In the genomic region with DNA sequence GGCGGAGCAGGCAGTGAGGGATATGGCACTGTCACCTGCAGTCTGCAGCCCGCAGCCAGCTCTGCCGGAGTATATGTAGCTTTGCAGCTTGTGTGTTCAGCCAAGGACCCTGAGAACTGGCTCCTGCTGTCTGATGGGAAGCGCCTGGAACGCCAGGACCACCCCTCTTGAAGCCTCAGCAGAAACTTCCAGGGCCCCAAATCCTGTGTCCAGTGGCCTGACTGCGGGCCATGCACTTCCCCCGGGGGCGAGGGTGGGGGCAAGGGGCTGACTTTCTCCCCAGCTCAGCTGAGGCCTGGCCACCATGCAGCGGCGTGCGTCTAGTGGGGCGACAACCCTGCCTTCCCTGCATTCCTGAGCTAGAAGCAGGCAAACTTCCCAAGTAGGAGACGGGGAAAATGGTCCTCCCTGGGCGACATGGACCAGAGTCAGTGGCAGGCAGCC, we compare ENCODE assay signal across 1 cellular context.
TF ChIP-seq lines count a peak whose summit lies in the region.

No MANE protein-coding gene starts in this region.

TF ChIP-seq in SK-N-SH treated with all-trans-retinoic acid at 6 μM for 48 hours, 23 proteins besides CTCF, POLR2A, EP300 and RAD21 (continued from another document):
- TF ChIP-seq ZNF8 (CRISPR knock-in tag; IDR thresholded peaks at IDR 0.05): no peak
- no peak for TF ChIP-seq RARB (CRISPR knock-in tag; IDR thresholded peaks at IDR 0.05)
- TF ChIP-seq PPARA (CRISPR knock-in tag; IDR thresholded peaks at IDR 0.05; ENCODE audit: borderline replicate concordance): no peak
